Comparison of ENCODE assay signal across 3 cellular contexts in genomic region chr22:50730013-50730891, GRCh38.
TF ChIP-seq lines count a peak whose summit lies in the region.

No MANE protein-coding gene starts in this region.

TF ChIP-seq in HEK293, 187 proteins besides CTCF, POLR2A, EP300 and RAD21:
- TF ChIP-seq SP2 (tag by site-specific recombination; IDR thresholded peaks at IDR 0.05), result 0 out of 2 replicates have a peak, but pooled peaks have one; percentile 12
- peak; percentile 82 for TF ChIP-seq ZNF449 (tag by site-specific recombination; IDR thresholded peaks at IDR 0.05)
- TF ChIP-seq, protein P1, sequence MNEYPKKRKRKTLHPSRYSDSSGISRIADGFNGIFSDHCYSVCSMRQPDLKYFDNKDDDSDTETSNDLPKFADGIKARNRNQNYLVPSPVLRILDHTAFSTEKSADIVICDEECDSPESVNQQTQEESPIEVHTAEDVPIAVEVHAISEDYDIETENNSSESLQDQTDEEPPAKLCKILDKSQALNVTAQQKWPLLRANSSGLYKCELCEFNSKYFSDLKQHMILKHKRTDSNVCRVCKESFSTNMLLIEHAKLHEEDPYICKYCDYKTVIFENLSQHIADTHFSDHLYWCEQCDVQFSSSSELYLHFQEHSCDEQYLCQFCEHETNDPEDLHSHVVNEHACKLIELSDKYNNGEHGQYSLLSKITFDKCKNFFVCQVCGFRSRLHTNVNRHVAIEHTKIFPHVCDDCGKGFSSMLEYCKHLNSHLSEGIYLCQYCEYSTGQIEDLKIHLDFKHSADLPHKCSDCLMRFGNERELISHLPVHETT (tag by site-specific recombination; IDR thresholded peaks at IDR 0.05), result no peak
- peak; percentile 63 for TF ChIP-seq ZNF600 (tag by site-specific recombination; IDR thresholded peaks at IDR 0.05)

TF ChIP-seq in WTC11, 78 proteins besides CTCF, POLR2A, EP300 and RAD21:
- no peak for TF ChIP-seq ZNF396 (CRISPR knock-in tag; IDR thresholded peaks at IDR 0.05; ENCODE audit: borderline replicate concordance)
- TF ChIP-seq PRDM15 (CRISPR knock-in tag; IDR thresholded peaks at IDR 0.05), result no peak
- TF ChIP-seq, protein P2, sequence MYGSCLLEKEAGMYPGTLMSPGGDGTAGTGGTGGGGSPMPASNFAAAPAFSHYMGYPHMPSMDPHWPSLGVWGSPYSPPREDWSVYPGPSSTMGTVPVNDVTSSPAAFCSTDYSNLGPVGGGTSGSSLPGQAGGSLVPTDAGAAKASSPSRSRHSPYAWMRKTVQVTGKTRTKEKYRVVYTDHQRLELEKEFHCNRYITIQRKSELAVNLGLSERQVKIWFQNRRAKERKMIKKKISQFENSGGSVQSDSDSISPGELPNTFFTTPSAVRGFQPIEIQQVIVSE (CRISPR knock-in tag; IDR thresholded peaks at IDR 0.05; ENCODE audit: borderline replicate concordance), result no peak
- TF ChIP-seq OVOL2 (CRISPR knock-in tag; IDR thresholded peaks at IDR 0.05; ENCODE audit: borderline replicate concordance), result no peak
- no peak for TF ChIP-seq ARID4B (CRISPR knock-in tag; IDR thresholded peaks at IDR 0.05; ENCODE audit: borderline replicate concordance)
- TF ChIP-seq JAZF1 (CRISPR knock-in tag; IDR thresholded peaks at IDR 0.05), result no peak
- TF ChIP-seq NR1H2 (CRISPR knock-in tag; IDR thresholded peaks at IDR 0.05), result no peak

TF ChIP-seq in HepG2, 621 proteins besides CTCF, POLR2A, EP300 and RAD21:
- peak; percentile 19; the same call in 1 of the 2 replicates for TF ChIP-seq ZNF687 (CRISPR knock-in tag; IDR thresholded peaks at IDR 0.05)
- TF ChIP-seq, protein P3, sequence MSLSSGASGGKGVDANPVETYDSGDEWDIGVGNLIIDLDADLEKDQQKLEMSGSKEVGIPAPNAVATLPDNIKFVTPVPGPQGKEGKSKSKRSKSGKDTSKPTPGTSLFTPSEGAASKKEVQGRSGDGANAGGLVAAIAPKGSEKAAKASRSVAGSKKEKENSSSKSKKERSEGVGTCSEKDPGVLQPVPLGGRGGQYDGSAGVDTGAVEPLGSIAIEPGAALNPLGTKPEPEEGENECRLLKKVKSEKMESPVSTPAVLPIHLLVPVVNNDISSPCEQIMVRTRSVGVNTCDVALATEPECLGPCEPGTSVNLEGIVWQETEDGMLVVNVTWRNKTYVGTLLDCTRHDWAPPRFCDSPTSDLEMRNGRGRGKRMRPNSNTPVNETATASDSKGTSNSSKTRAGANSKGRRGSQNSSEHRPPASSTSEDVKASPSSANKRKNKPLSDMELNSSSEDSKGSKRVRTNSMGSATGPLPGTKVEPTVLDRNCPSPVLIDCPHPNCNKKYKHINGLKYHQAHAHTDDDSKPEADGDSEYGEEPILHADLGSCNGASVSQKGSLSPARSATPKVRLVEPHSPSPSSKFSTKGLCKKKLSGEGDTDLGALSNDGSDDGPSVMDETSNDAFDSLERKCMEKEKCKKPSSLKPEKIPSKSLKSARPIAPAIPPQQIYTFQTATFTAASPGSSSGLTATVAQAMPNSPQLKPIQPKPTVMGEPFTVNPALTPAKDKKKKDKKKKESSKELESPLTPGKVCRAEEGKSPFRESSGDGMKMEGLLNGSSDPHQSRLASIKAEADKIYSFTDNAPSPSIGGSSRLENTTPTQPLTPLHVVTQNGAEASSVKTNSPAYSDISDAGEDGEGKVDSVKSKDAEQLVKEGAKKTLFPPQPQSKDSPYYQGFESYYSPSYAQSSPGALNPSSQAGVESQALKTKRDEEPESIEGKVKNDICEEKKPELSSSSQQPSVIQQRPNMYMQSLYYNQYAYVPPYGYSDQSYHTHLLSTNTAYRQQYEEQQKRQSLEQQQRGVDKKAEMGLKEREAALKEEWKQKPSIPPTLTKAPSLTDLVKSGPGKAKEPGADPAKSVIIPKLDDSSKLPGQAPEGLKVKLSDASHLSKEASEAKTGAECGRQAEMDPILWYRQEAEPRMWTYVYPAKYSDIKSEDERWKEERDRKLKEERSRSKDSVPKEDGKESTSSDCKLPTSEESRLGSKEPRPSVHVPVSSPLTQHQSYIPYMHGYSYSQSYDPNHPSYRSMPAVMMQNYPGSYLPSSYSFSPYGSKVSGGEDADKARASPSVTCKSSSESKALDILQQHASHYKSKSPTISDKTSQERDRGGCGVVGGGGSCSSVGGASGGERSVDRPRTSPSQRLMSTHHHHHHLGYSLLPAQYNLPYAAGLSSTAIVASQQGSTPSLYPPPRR (CRISPR knock-in tag; IDR thresholded peaks at IDR 0.05; ENCODE audit: borderline replicate concordance), result no peak
